ENCODE assay signal across 8 cellular contexts in genomic region chr19:12611361-12611699, GRCh38. TPM values are rescaled to one million over a fixed set of nuclear protein-coding genes. Genes with fewer than 3 reads are reported as not detected.
DNase-seq lines count a peak whose midpoint lies in the region; ATAC-seq and FAIRE-seq lines count a peak whose summit lies in the region.

No MANE protein-coding gene starts in this region.

- intact Hi-C loops in posterior vena cava (cut with DNase I): no loop called here

- FAIRE-seq in A204.1 (lab: Jason Lieb, UNC): peak; percentile 48

- ATAC-seq in GM18907 (IDR thresholded peaks at IDR 0.05; ENCODE audit: unreplicated experiment): no peak

- DNase-seq in NCI-H460 (ENCODE audit: extremely low read depth, low read depth): peak; percentile 34
- DNase-seq in astrocyte of the hippocampus (ENCODE audit: low read depth, low spot score): peak; percentile 88
- DNase-seq in hepatic stellate cell (ENCODE audit: low spot score): peak; percentile 84
- DNase-seq in posterior vena cava (ENCODE audit: low spot score): peak; percentile 85
- DNase-seq in OCI-M1 (lab: John Stamatoyannopoulos, UW): no peak

- H3K4me3 ChIP-seq in GM08714 (ENCODE audit: low read length): peak overlapping the region; percentile 83

RNA-seq across cellular contexts. Expression of gene ZNF791, which starts 0.6 kb away (rescaled TPM):
- total RNA-seq in NCI-H460 (2014; rRNA removed; shearing (Covaris generic)): 14.3 and 15.2 TPM in 2 replicates
- 6.9 and 9.6 TPM in 2 replicates for polyA plus RNA-seq in NCI-H460 (2014; cell fraction: nucleus; rRNA removed)
- 10 to 100 TPM; 26.8 to 28.5 TPM for total RNA-seq in posterior vena cava

RNA-seq across cellular contexts. Expression of gene ZNF490, which starts 0.7 kb away (rescaled TPM):
- 1.7 and 1.8 TPM in 2 replicates for total RNA-seq in NCI-H460 (2014; rRNA removed; shearing (Covaris generic))
- polyA plus RNA-seq in NCI-H460 (2014; cell fraction: nucleus; rRNA removed): 0.12 and 0.25 TPM in 2 replicates
- total RNA-seq in posterior vena cava: 1 to 10 TPM; 5.4 to 6.3 TPM

RNA-seq across cellular contexts. Expression of gene MAN2B1, which starts 55.2 kb away (rescaled TPM):
- 21.5 and 27.7 TPM in 2 replicates for total RNA-seq in NCI-H460 (2014; rRNA removed; shearing (Covaris generic))
- 149 and 182 TPM in 2 replicates for polyA plus RNA-seq in NCI-H460 (2014; cell fraction: nucleus; rRNA removed)
- total RNA-seq in posterior vena cava: 10 to 100 TPM; 57.2 to 95.8 TPM

RNA-seq across cellular contexts. Expression of gene WDR83, which starts 55.3 kb away (rescaled TPM):
- total RNA-seq in NCI-H460 (2014; rRNA removed; shearing (Covaris generic)): 5.8 and 7.7 TPM in 2 replicates
- polyA plus RNA-seq in NCI-H460 (2014; cell fraction: nucleus; rRNA removed): 10.9 and 12.6 TPM in 2 replicates
- total RNA-seq in posterior vena cava: 1 to 10 TPM; 6.7 to 6.9 TPM
